Comparison of ENCODE assay signal across 9 cellular contexts in the genomic region with DNA sequence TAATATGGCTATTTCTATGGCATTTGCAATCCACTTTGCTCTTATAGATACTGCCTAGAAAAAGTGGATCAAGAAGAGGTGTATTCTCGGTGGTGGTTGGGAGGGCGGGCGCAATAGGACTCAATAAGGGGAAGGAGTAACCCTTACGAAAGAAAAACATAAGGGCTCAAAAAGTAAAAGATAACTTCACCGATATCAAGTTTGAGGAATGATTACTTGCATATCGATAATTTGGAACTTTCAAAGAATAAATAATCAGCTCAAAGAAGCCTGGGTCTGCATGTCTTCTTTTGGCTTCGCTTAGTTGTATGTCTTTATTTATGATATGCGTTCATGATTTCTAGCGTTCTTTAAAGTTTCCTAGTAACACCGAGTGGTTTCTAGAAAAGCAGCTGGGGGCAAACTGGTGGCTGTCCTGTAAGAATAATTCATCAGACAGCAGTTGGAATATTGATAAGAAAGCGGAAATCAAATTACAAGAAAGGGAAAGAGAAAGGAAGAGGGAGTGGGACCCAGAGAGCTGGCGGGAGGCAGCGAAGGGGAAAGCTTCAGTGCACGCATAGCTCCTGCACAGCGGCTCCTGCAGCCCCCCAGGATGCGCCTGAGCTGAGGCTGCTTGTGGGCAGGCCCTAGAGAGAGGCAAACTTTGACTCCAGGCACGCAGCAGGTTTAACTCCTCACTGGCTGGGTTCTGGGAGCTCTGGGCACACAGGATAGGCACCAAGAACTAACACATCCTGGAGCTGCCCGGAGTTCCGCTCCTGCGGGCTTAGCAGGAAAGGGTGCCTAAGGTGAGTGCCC. TPM values are rescaled to one million over a fixed set of nuclear protein-coding genes. Genes with fewer than 3 reads are reported as not detected.
A peak's percentile ranks its signal among the peaks of the same experiment; 100 is the strongest.
DNase-seq lines count a peak whose midpoint lies in the region; ATAC-seq and TF ChIP-seq lines count a peak whose summit lies in the region.
"Had no signal": no experiment of that assay in that cellular context is flagged by ENCODE, and none has a peak within 500 bp of the region (broad histone marks: within the 10 kb centered on the region; RNA-seq: fewer than 3 reads in every experiment).

No MANE protein-coding gene starts in this region.

- H3K4me1 Mint-ChIP-seq in glutamatergic neuron (ENCODE audit: low read depth, unreplicated experiment) (peaks cover 5% of the 10 kb centered on the region), Caco-2 (ENCODE audit: low read depth, unreplicated experiment) (no peaks in the 10 kb centered on the region)

- H3K9me3 ChIP-seq in skeletal muscle satellite cell (replicated peaks; ENCODE audit: low read length) (no peaks in the 10 kb centered on the region), Caco-2 (no peaks in the 10 kb centered on the region)

- DNase-seq in GM13976 (ENCODE audit: low spot score) (peak; percentile 29), UCSD-AML1 (lab: John Stamatoyannopoulos, UW; ENCODE audit: unreplicated experiment) (peak; percentile 76), glutamatergic neuron (peak; percentile 17), Caco-2 (no peak)
- DNase-seq: activated CD8-positive, alpha-beta memory T cell treated with anti-CD3 and anti-CD28 coated beads, Interleukin-2, amount 10 ng/mL, durations not matched to agents 7 days and 5 days; GF-D8 had no signal

- H3K4me2 ChIP-seq in skeletal muscle satellite cell (ENCODE audit: low read length) = peak overlapping the region; percentile 55

- CTCF ChIA-PET in Caco-2 (lab: Charles Lee) = no interaction called here

- in situ Hi-C loops in GM13976 (cut with MboI; ENCODE audit: low sequenced_read_pairs, unreplicated experiment) = no loop called here

- no peaks in the 10 kb centered on the region for H3K36me3 ChIP-seq in skeletal muscle satellite cell (ENCODE audit: insufficient read depth, low read length)
- no peaks in the 10 kb centered on the region for H3K36me3 ChIP-seq in Caco-2 (ENCODE audit: control insufficient read depth, insufficient read depth, low read length)

- H3K36me3 Mint-ChIP-seq in glutamatergic neuron (ENCODE audit: unreplicated experiment) (peaks cover 9% of the 10 kb centered on the region), Caco-2 (ENCODE audit: insufficient read depth, unreplicated experiment) (no peaks in the 10 kb centered on the region)
- H3K36me3 Mint-ChIP-seq: activated CD8-positive, alpha-beta memory T cell treated with anti-CD3 and anti-CD28 coated beads, Interleukin-2, amount 10 ng/mL, durations not matched to agents 7 days and 5 days had no signal

- intact Hi-C loops in Caco-2 (cut with micrococcal nuclease; ENCODE audit: unreplicated experiment) = no loop called here

- H3K4me3 Mint-ChIP-seq in glutamatergic neuron (ENCODE audit: unreplicated experiment) (no peak overlapping the region), Caco-2 (ENCODE audit: unreplicated experiment) (no peak overlapping the region)
- H3K4me3 Mint-ChIP-seq: activated CD8-positive, alpha-beta memory T cell treated with anti-CD3 and anti-CD28 coated beads, Interleukin-2, amount 10 ng/mL, durations not matched to agents 7 days and 5 days had no signal

- H3K4me1 ChIP-seq in skeletal muscle satellite cell (ENCODE audit: control insufficient read depth, insufficient read depth, low read length) (peaks cover 17% of the 10 kb centered on the region), Caco-2 (no peaks in the 10 kb centered on the region; the same call in none of the 2 replicates)

- H3K27me3 Mint-ChIP-seq in glutamatergic neuron (ENCODE audit: unreplicated experiment) = peaks cover 40% of the 10 kb centered on the region
- peaks cover 49% of the 10 kb centered on the region for H3K27me3 Mint-ChIP-seq in Caco-2 (ENCODE audit: insufficient read depth, unreplicated experiment)

- no peak for ATAC-seq in esophagus mucosa
- ATAC-seq in GM18519 (IDR thresholded peaks at IDR 0.05; ENCODE audit: low FRiP score, unreplicated experiment) = no peak
- ATAC-seq: activated CD8-positive, alpha-beta memory T cell treated with anti-CD3 and anti-CD28 coated beads, Interleukin-2, amount 10 ng/mL, durations not matched to agents 7 days and 5 days had no signal

- BruUV-seq in Caco-2 (replicated peaks; lab: Mats Ljungman, UMichigan) = no TSS peak

- H3K4me3 ChIP-seq in skeletal muscle satellite cell (ENCODE audit: low read length) = no peak overlapping the region
- H3K4me3 ChIP-seq in Caco-2 (ENCODE audit: low read depth, low read length) = no peak overlapping the region

- POLR2A ChIA-PET in Caco-2 (lab: Charles Lee) = no interaction called here

- H3K27ac Mint-ChIP-seq in glutamatergic neuron (ENCODE audit: unreplicated experiment) (no peak overlapping the region), Caco-2 (ENCODE audit: unreplicated experiment) (no peak overlapping the region)
- H3K27ac Mint-ChIP-seq: activated CD8-positive, alpha-beta memory T cell treated with anti-CD3 and anti-CD28 coated beads, Interleukin-2, amount 10 ng/mL, durations not matched to agents 7 days and 5 days had no signal

- H3K9ac ChIP-seq in skeletal muscle satellite cell (ENCODE audit: low read depth, low read length) = no peak overlapping the region

- H3K27me3 ChIP-seq in skeletal muscle satellite cell (ENCODE audit: control insufficient read depth, insufficient read depth, low read length) (peaks cover 91% of the 10 kb centered on the region), Caco-2 (replicated peaks; ENCODE audit: control insufficient read depth, insufficient read depth, low read length) (peaks cover 2% of the 10 kb centered on the region)

- TF ChIP-seq CTCF in GM13976 (IDR thresholded peaks at IDR 0.05; ENCODE audit: borderline replicate concordance, control extremely low read depth, extremely low read depth, insufficient read depth, missing control alignments) (no peak), glutamatergic neuron (IDR thresholded peaks at IDR 0.05; ENCODE audit: partially characterized antibody, unreplicated experiment) (no peak), Caco-2 (IDR thresholded peaks at IDR 0.05; ENCODE audit: insufficient read depth in 1 of 2, low read depth in 1 of 2, low read length in 1 of 2, severe bottlenecking in 1 of 2, unreplicated experiment in 1 of 2) (no peak)

- H3K9me3 Mint-ChIP-seq in glutamatergic neuron (ENCODE audit: unreplicated experiment) = peaks cover 5% of the 10 kb centered on the region
- no peaks in the 10 kb centered on the region for H3K9me3 Mint-ChIP-seq in Caco-2 (ENCODE audit: unreplicated experiment)

RNA-seq across cellular contexts. Expression of gene FLI1, which starts 9.1 kb away (rescaled TPM):
- total RNA-seq in glutamatergic neuron (ENCODE audit: unreplicated experiment) (not detected), esophagus mucosa (2.1 TPM), Caco-2 (2022) (not detected in 2 replicates)
- 1.5 and 2.5 TPM in 2 replicates for total RNA-seq in skeletal muscle satellite cell (2012; rRNA removed)

Comparison
In these comparisons a context has a peak if more than half of its experiments do, and no peak if none do; other contexts are left out.
1. DNase-seq: peak in GM13976 (single experiment), UCSD-AML1 (single experiment) and glutamatergic neuron (single experiment); none in Caco-2 (0 of 2).